11 cellular contexts compared by ENCODE assay signal in genomic region chr6:137951064-137951597, GRCh38.
DNase-seq lines count a peak whose midpoint lies in the region; ATAC-seq and TF ChIP-seq lines count a peak whose summit lies in the region.
"Had no signal": no experiment of that assay in that cellular context is flagged by ENCODE, and none has a peak within 500 bp of the region (broad histone marks: within the 10 kb centered on the region; RNA-seq: fewer than 3 reads in every experiment).

No MANE protein-coding gene starts in this region.

- no peaks in the 10 kb centered on the region for H3K79me2 ChIP-seq in DND-41 (ENCODE audit: insufficient read depth, low read length)
- H3K79me2 ChIP-seq in osteoblast (ENCODE audit: insufficient read depth, low read length) = no peaks in the 10 kb centered on the region

- no peak overlapping the region for H2AFZ ChIP-seq in DND-41 (ENCODE audit: low read depth, low read length)
- H2AFZ ChIP-seq in osteoblast (ENCODE audit: low read length) = no peak overlapping the region

- no peak overlapping the region for H3K4me3 ChIP-seq in DND-41 (ENCODE audit: low read depth in 1 of 2, low read length in 2 of 2)
- no peak overlapping the region for H3K4me3 ChIP-seq in osteoblast (ENCODE audit: insufficient read depth, low read length)

- H3K9me3 ChIP-seq in DND-41 (ENCODE audit: insufficient read depth, low read length, severe bottlenecking) (no peaks in the 10 kb centered on the region), osteoblast (ENCODE audit: low read depth, low read length) (no peaks in the 10 kb centered on the region)

- TF ChIP-seq CTCF in DND-41 (IDR thresholded peaks at IDR 0.05; ENCODE audit: borderline replicate concordance, extremely low read depth, low read length, poor library complexity, severe bottlenecking) (no peak), osteoblast (IDR thresholded peaks at IDR 0.05; ENCODE audit: extremely low read depth, low read depth, low read length) (no peak)

- ATAC-seq in DND-41 (ENCODE audit: insufficient read depth, low read depth) (no peak), GM19397 (IDR thresholded peaks at IDR 0.05; ENCODE audit: unreplicated experiment) (peak; percentile 51), HG03066 (IDR thresholded peaks at IDR 0.05; ENCODE audit: low read depth, unreplicated experiment) (peak; percentile 67)
- ATAC-seq: activated naive CD8-positive, alpha-beta T cell treated with anti-CD3 and anti-CD28 coated beads, Interleukin-2, amount 50 U/mL, for 24 hours had no signal

- H3K4me2 ChIP-seq in DND-41 (ENCODE audit: insufficient read depth, low read length) = no peak overlapping the region
- H3K4me2 ChIP-seq in osteoblast (ENCODE audit: insufficient read depth, low read length) = no peak overlapping the region

- H3K9ac ChIP-seq in DND-41 (ENCODE audit: low read depth, low read length) = no peak overlapping the region

- DNase-seq in DND-41 (no peak), SIG-M5 treated with dmso at 0.1 percent for 504 hours (lab: John Stamatoyannopoulos, UW; ENCODE audit: unreplicated experiment) (peak; percentile 84), osteoblast (ENCODE audit: insufficient read length, low spot score, missing footprints) (no peak), NCI-H1092 treated with DMSO at 0.1 percent for 48 hours (lab: John Stamatoyannopoulos, UW) (no peak), NCI-H2107 (lab: John Stamatoyannopoulos, UW) (no peak), GF-D8 (lab: John Stamatoyannopoulos, UW) (no peak)
- DNase-seq: activated naive CD8-positive, alpha-beta T cell treated with anti-CD3 and anti-CD28 coated beads, Interleukin-2, amount 50 U/mL, for 24 hours; immature natural killer cell; occipital lobe had no signal

- H3K27me3 ChIP-seq in DND-41 (ENCODE audit: insufficient read depth, low read length, poor library complexity) (no peaks in the 10 kb centered on the region), osteoblast (ENCODE audit: insufficient read depth, low read length) (no peaks in the 10 kb centered on the region)

- 0 out of 2 replicates have a peak overlapping the region, but pooled peaks have one; percentile 8 for H3K27ac ChIP-seq in DND-41 (ENCODE audit: low read length)
- no peak overlapping the region for H3K27ac ChIP-seq in osteoblast (ENCODE audit: low read depth, low read length)

- H3K4me1 ChIP-seq in DND-41 (ENCODE audit: insufficient read depth, low read length) (peaks cover 10% of the 10 kb centered on the region; the same call in 1 of the 2 replicates), osteoblast (ENCODE audit: insufficient read depth, low read length) (no peaks in the 10 kb centered on the region)

- H3K36me3 ChIP-seq in DND-41 (ENCODE audit: insufficient read depth, low read length) = no peaks in the 10 kb centered on the region
- H3K36me3 ChIP-seq in osteoblast (ENCODE audit: insufficient read depth, low read length) = no peaks in the 10 kb centered on the region

- H4K20me1 ChIP-seq in DND-41 (ENCODE audit: insufficient read depth, low read length) = no peaks in the 10 kb centered on the region
- H4K20me1 ChIP-seq in osteoblast (ENCODE audit: insufficient read depth, low read length) = no peaks in the 10 kb centered on the region
